In genomic region chr18:66682855-66683322, GRCh38 we compare ENCODE assay signal across 9 cellular contexts.
A peak's percentile ranks its signal among the peaks of the same experiment; 100 is the strongest.
DNase-seq lines count a peak whose midpoint lies in the region; TF ChIP-seq lines count a peak whose summit lies in the region.
"Had no signal": no experiment of that assay in that cellular context is flagged by ENCODE, and none has a peak within 500 bp of the region (broad histone marks: within the 10 kb centered on the region; RNA-seq: fewer than 3 reads in every experiment).

No MANE protein-coding gene starts in this region.

- H3K36me3 ChIP-seq in esophagus muscularis mucosa (no peaks in the 10 kb centered on the region), neuron (ENCODE audit: insufficient read depth, low read length) (no peaks in the 10 kb centered on the region)
- H3K36me3 ChIP-seq: gastrocnemius medialis had no signal

- peak overlapping the region in 2 of 4 donors; percentile 43 to 59 for H3K27ac ChIP-seq in esophagus muscularis mucosa (replicated peaks in 1 of 4)
- H3K27ac ChIP-seq: gastrocnemius medialis had no signal

- intact Hi-C loops in esophagus muscularis mucosa (cut with DNase I), result no loop called here

- H3K27me3 ChIP-seq in esophagus muscularis mucosa (no peaks in the 10 kb centered on the region), neuron (ENCODE audit: insufficient read depth, low read length) (no peaks in the 10 kb centered on the region)
- H3K27me3 ChIP-seq: gastrocnemius medialis had no signal

- H3K4me3 ChIP-seq in esophagus muscularis mucosa (peak overlapping the region; percentile 13 to 36 (median 23)), neuron (ENCODE audit: low read length) (peak overlapping the region; percentile 52)
- H3K4me3 ChIP-seq: gastrocnemius medialis had no signal

- peaks cover 0 to 12% (median 5%) of the 10 kb centered on the region in 4 donors for H3K9me3 ChIP-seq in esophagus muscularis mucosa
- H3K9me3 ChIP-seq in neuron (ENCODE audit: low read length), result peaks cover 13% of the 10 kb centered on the region
- H3K9me3 ChIP-seq: gastrocnemius medialis had no signal

- TF ChIP-seq EP300 in esophagus muscularis mucosa (IDR thresholded peaks at IDR 0.05), result peak; percentile 43

- DNase-seq in DMS53 (lab: John Stamatoyannopoulos, UW) (peak; percentile 44), SK-N-DZ (ENCODE audit: low spot score) (peak; percentile 30), esophagus muscularis mucosa (ENCODE audit: extremely low spot score) (no peak), EL (no peak), germinal center (ENCODE audit: low spot score) (no peak), RKO (ENCODE audit: low spot score) (no peak)
- no peak for DNase-seq in activated CD8-positive, alpha-beta memory T cell treated with anti-CD3 and anti-CD28 coated beads, Interleukin-2, amount 50 U/mL, for 4 hours
- DNase-seq: gastrocnemius medialis had no signal

- WGBS in esophagus muscularis mucosa, result 2% methylated on average over 5 of the region's 5 CpGs

- no peak for TF ChIP-seq CTCF in esophagus muscularis mucosa (IDR thresholded peaks at IDR 0.05)

- no peak for TF ChIP-seq POLR2A in esophagus muscularis mucosa (IDR thresholded peaks at IDR 0.05; ENCODE audit: low read depth)

- H2AFZ ChIP-seq in neuron (ENCODE audit: low read depth, low read length), result peak overlapping the region; percentile 43

- H3K4me1 ChIP-seq in esophagus muscularis mucosa, result no peaks in the 10 kb centered on the region
- peaks cover 15% of the 10 kb centered on the region for H3K4me1 ChIP-seq in neuron (ENCODE audit: insufficient read depth, low read length)
- H3K4me1 ChIP-seq: gastrocnemius medialis had no signal

Comparison
In these comparisons a context has a peak if more than half of its experiments do, and no peak if none do; other contexts are left out.
1. DNase-seq: peak in DMS53 (single experiment) and SK-N-DZ (single experiment); none in esophagus muscularis mucosa (single experiment), activated CD8-positive, alpha-beta memory T cell treated with anti-CD3 and anti-CD28 coated beads, Interleukin-2, amount 50 U/mL, for 4 hours (single experiment), EL (single experiment), germinal center (single experiment) and RKO (single experiment).